ENCODE assay signal across 26 cellular contexts in genomic region chr6:14738497-14738896, GRCh38.
DNase-seq lines count a peak whose midpoint lies in the region; ATAC-seq and TF ChIP-seq lines count a peak whose summit lies in the region.
"Had no signal": no experiment of that assay in that cellular context is flagged by ENCODE, and none has a peak within 500 bp of the region (broad histone marks: within the 10 kb centered on the region; RNA-seq: fewer than 3 reads in every experiment).

No MANE protein-coding gene starts in this region.

- H3K4me1 ChIP-seq in CD4-positive, alpha-beta memory T cell (ENCODE audit: insufficient read depth, low read length), result peaks cover 34% of the 10 kb centered on the region
- H3K4me1 ChIP-seq: gastrocnemius medialis, prostate gland, sigmoid colon, SJCRH30 had no signal

- H3K27me3 ChIP-seq in CD4-positive, alpha-beta memory T cell (ENCODE audit: insufficient read depth, low read length), result no peaks in the 10 kb centered on the region
- H3K27me3 ChIP-seq: gastrocnemius medialis, hepatocyte, sigmoid colon, SJCRH30, upper lobe of left lung had no signal

- peaks cover 16% of the 10 kb centered on the region for H3K36me3 Mint-ChIP-seq in stimulated activated naive CD8-positive, alpha-beta T cell treated with anti-CD3 and anti-CD28 coated beads, Interleukin-15, Interleukin-2, amounts not matched to agents 100 ng/mL and 50 ng/mL, for 24 hours (ENCODE audit: low read depth)
- H3K36me3 Mint-ChIP-seq in activated B cell treated with CpG ODN at 0.5 μM for 24 hours (ENCODE audit: low read depth) (no peaks in the 10 kb centered on the region), naive B cell (peaks cover under 1 to 10% of the 10 kb centered on the region in 2 donors)
- H3K36me3 Mint-ChIP-seq in CD4-positive, alpha-beta memory T cell, result no peaks in the 10 kb centered on the region
- H3K36me3 Mint-ChIP-seq: CD4-positive, CD25-positive, alpha-beta regulatory T cell had no signal

- no peak for TF ChIP-seq CTCF in activated B cell treated with CpG ODN at 0.5 μM for 24 hours (IDR thresholded peaks at IDR 0.05)

- H3K4me1 Mint-ChIP-seq in stimulated activated naive CD8-positive, alpha-beta T cell treated with anti-CD3 and anti-CD28 coated beads, Interleukin-15, Interleukin-2, amounts not matched to agents 100 ng/mL and 50 ng/mL, for 24 hours (ENCODE audit: low read depth), result peaks cover 96% of the 10 kb centered on the region
- peaks cover 66% of the 10 kb centered on the region for H3K4me1 Mint-ChIP-seq in activated B cell treated with CpG ODN at 0.5 μM for 24 hours
- peaks cover 65 to 74% (median 72%) of the 10 kb centered on the region in 3 donors for H3K4me1 Mint-ChIP-seq in naive B cell
- peaks cover 17 to 29% (median 24%) of the 10 kb centered on the region in 4 donors for H3K4me1 Mint-ChIP-seq in CD4-positive, alpha-beta memory T cell

- CTCF ChIA-PET in activated B cell treated with CpG ODN at 0.5 μM for 24 hours (lab: Charles Lee), result no interaction called here
- CTCF ChIA-PET in CD4-positive, alpha-beta memory T cell (lab: Charles Lee; ENCODE audit: partially characterized antibody), result no interaction called here

- H3K27me3 Mint-ChIP-seq in stimulated activated naive CD8-positive, alpha-beta T cell treated with anti-CD3 and anti-CD28 coated beads, Interleukin-15, Interleukin-2, amounts not matched to agents 100 ng/mL and 50 ng/mL, for 24 hours, result no peaks in the 10 kb centered on the region
- no peaks in the 10 kb centered on the region for H3K27me3 Mint-ChIP-seq in activated B cell treated with CpG ODN at 0.5 μM for 24 hours
- H3K27me3 Mint-ChIP-seq in naive B cell, result no peaks in the 10 kb centered on the region
- H3K27me3 Mint-ChIP-seq in CD4-positive, alpha-beta memory T cell, result peaks cover 0 to 3% of the 10 kb centered on the region in 2 donors
- H3K27me3 Mint-ChIP-seq: CD4-positive, CD25-positive, alpha-beta regulatory T cell had no signal

- no peak overlapping the region for H3K4me3 ChIP-seq in CD4-positive, alpha-beta memory T cell (ENCODE audit: low read length in 2 of 2)
- H3K4me3 ChIP-seq: dorsolateral prefrontal cortex, gastrocnemius medialis, hepatocyte, prostate gland, sigmoid colon, SJCRH30, upper lobe of left lung had no signal

- intact Hi-C loops in activated B cell treated with CpG ODN at 0.5 μM for 24 hours (cut with micrococcal nuclease) (loop anchor here (10.0 kb wide), 1 partner anchor 1386 kb away; the partner anchor contains the start of gene MYLIP), sciatic nerve (cut with DNase I) (no loop called here)
- intact Hi-C loops in CD4-positive, alpha-beta memory T cell (cut with micrococcal nuclease), result no loop called here

- no peaks in the 10 kb centered on the region for H3K36me3 ChIP-seq in CD4-positive, alpha-beta memory T cell (ENCODE audit: insufficient read depth, low read length)
- H3K36me3 ChIP-seq: gastrocnemius medialis, prostate gland, sigmoid colon, SJCRH30, upper lobe of left lung had no signal

- no peak for DNase-seq in stimulated activated naive CD8-positive, alpha-beta T cell treated with anti-CD3 and anti-CD28 coated beads, Interleukin-15, Interleukin-2, amounts not matched to agents 100 U/mL and 50 U/mL, for 24 hours
- no peak for DNase-seq in activated B cell treated with CpG ODN at 0.5 μM for 24 hours
- DNase-seq in naive B cell, result no peak
- no peak for DNase-seq in NCI-H510A treated with DMSO at 0.1 percent for 48 hours (lab: John Stamatoyannopoulos, UW)
- no peak for DNase-seq in sciatic nerve (ENCODE audit: low spot score)
- DNase-seq in CD4-positive, alpha-beta memory T cell, result no peak
- DNase-seq: activated CD8-positive, alpha-beta memory T cell treated with anti-CD3 and anti-CD28 coated beads for 24 hours; activated T-cell treated with anti-CD3 and anti-CD28 coated beads, Interleukin-2, amount 50 U/mL, for 4 hours; CD4-positive, CD25-positive, alpha-beta regulatory T cell; cerebellar nuclear complex; dorsolateral prefrontal cortex; gastrocnemius medialis; left colon; mesendoderm; NCI-H1436 treated with DMSO at 0.1 percent for 48 hours; NCI-H345; NCI-H748 treated with DMSO at 0.1 percent for 48 hours; sigmoid colon; SJCRH30; stimulated activated CD4-positive, alpha-beta T cell treated with anti-CD3 and anti-CD28 coated beads, Interleukin-15, amount 100 ng/mL, for 24 hours; T-helper 1 cell; upper lobe of left lung had no signal

- ATAC-seq in stimulated activated naive CD8-positive, alpha-beta T cell treated with anti-CD3 and anti-CD28 coated beads, Interleukin-15, Interleukin-2, amounts not matched to agents 100 U/mL and 50 U/mL, for 24 hours, result no peak
- ATAC-seq in activated B cell treated with CpG ODN at 0.5 μM for 24 hours (ENCODE audit: low read depth), result no peak
- ATAC-seq in naive B cell (ENCODE audit: low read depth in 2 of 2), result no peak
- no peak for ATAC-seq in sciatic nerve
- ATAC-seq: activated CD4-positive, CD25-positive, alpha-beta regulatory T cell treated with anti-CD3 and anti-CD28 coated beads, Interleukin-2, amount 50 U/mL, for 24 hours; activated T-cell treated with anti-CD3 and anti-CD28 coated beads, Interleukin-2, amount 50 U/mL, for 4 hours; gastrocnemius medialis; left colon had no signal

- H3K27ac Mint-ChIP-seq in stimulated activated naive CD8-positive, alpha-beta T cell treated with anti-CD3 and anti-CD28 coated beads, Interleukin-15, Interleukin-2, amounts not matched to agents 100 ng/mL and 50 ng/mL, for 24 hours, result peak overlapping the region; percentile 71
- H3K27ac Mint-ChIP-seq in activated B cell treated with CpG ODN at 0.5 μM for 24 hours (peak overlapping the region; percentile 60), naive B cell (peak overlapping the region; percentile 96 to 99 (median 98))
- no peak overlapping the region for H3K27ac Mint-ChIP-seq in CD4-positive, alpha-beta memory T cell
- H3K27ac Mint-ChIP-seq: CD4-positive, CD25-positive, alpha-beta regulatory T cell had no signal

- no peak overlapping the region for H3K27ac ChIP-seq in CD4-positive, alpha-beta memory T cell (ENCODE audit: low read depth, low read length)
- H3K27ac ChIP-seq: dorsolateral prefrontal cortex, gastrocnemius medialis, hepatocyte, prostate gland, sigmoid colon, SJCRH30 had no signal

- no peak overlapping the region for H3K4me3 Mint-ChIP-seq in stimulated activated naive CD8-positive, alpha-beta T cell treated with anti-CD3 and anti-CD28 coated beads, Interleukin-15, Interleukin-2, amounts not matched to agents 100 ng/mL and 50 ng/mL, for 24 hours
- H3K4me3 Mint-ChIP-seq in activated B cell treated with CpG ODN at 0.5 μM for 24 hours (peak overlapping the region; percentile 36), naive B cell (peak overlapping the region; percentile 23 to 90 (median 75))
- no peak overlapping the region for H3K4me3 Mint-ChIP-seq in CD4-positive, alpha-beta memory T cell
- H3K4me3 Mint-ChIP-seq: activated T-cell treated with anti-CD3 and anti-CD28 coated beads, Interleukin-2, amount 50 U/mL, for 4 hours; CD4-positive, CD25-positive, alpha-beta regulatory T cell had no signal

- H3K9me3 Mint-ChIP-seq in stimulated activated naive CD8-positive, alpha-beta T cell treated with anti-CD3 and anti-CD28 coated beads, Interleukin-15, Interleukin-2, amounts not matched to agents 100 ng/mL and 50 ng/mL, for 24 hours, result peaks cover 15% of the 10 kb centered on the region
- H3K9me3 Mint-ChIP-seq in activated B cell treated with CpG ODN at 0.5 μM for 24 hours (no peaks in the 10 kb centered on the region), naive B cell (peaks cover 0 to 11% (median 2%) of the 10 kb centered on the region in 7 donors)
- peaks cover 0 to 4% (median 0%) of the 10 kb centered on the region in 8 donors for H3K9me3 Mint-ChIP-seq in CD4-positive, alpha-beta memory T cell

- no peaks in the 10 kb centered on the region for H3K9me3 ChIP-seq in CD4-positive, alpha-beta memory T cell (ENCODE audit: control insufficient read depth in 1 of 2, low read length in 2 of 2)
- H3K9me3 ChIP-seq: gastrocnemius medialis, prostate gland, sigmoid colon, SJCRH30, upper lobe of left lung had no signal

- POLR2A ChIA-PET in activated B cell treated with CpG ODN at 0.5 μM for 24 hours (lab: Charles Lee), result interaction anchor here (0.8 kb wide), 1 partner anchor 9 kb away, joined by 3 read pairs; no protein-coding TSS in a partner anchor
- POLR2A ChIA-PET in CD4-positive, alpha-beta memory T cell (lab: Charles Lee; ENCODE audit: partially characterized antibody), result no interaction called here

Comparison
In these comparisons a context has a peak if more than half of its experiments do, and no peak if none do; other contexts are left out.
1. H3K27ac Mint-ChIP-seq: peak in stimulated activated naive CD8-positive, alpha-beta T cell treated with anti-CD3 and anti-CD28 coated beads, Interleukin-15, Interleukin-2, amounts not matched to agents 100 ng/mL and 50 ng/mL, for 24 hours (single experiment), activated B cell treated with CpG ODN at 0.5 μM for 24 hours (single experiment) and naive B cell (6 of 6); none in CD4-positive, alpha-beta memory T cell (0 of 7).
2. H3K4me3 Mint-ChIP-seq: peak in activated B cell treated with CpG ODN at 0.5 μM for 24 hours (single experiment) and naive B cell (8 of 8); none in stimulated activated naive CD8-positive, alpha-beta T cell treated with anti-CD3 and anti-CD28 coated beads, Interleukin-15, Interleukin-2, amounts not matched to agents 100 ng/mL and 50 ng/mL, for 24 hours (single experiment) and CD4-positive, alpha-beta memory T cell (0 of 8).